ENCODE assay signal across 8 cellular contexts in the genomic region with DNA sequence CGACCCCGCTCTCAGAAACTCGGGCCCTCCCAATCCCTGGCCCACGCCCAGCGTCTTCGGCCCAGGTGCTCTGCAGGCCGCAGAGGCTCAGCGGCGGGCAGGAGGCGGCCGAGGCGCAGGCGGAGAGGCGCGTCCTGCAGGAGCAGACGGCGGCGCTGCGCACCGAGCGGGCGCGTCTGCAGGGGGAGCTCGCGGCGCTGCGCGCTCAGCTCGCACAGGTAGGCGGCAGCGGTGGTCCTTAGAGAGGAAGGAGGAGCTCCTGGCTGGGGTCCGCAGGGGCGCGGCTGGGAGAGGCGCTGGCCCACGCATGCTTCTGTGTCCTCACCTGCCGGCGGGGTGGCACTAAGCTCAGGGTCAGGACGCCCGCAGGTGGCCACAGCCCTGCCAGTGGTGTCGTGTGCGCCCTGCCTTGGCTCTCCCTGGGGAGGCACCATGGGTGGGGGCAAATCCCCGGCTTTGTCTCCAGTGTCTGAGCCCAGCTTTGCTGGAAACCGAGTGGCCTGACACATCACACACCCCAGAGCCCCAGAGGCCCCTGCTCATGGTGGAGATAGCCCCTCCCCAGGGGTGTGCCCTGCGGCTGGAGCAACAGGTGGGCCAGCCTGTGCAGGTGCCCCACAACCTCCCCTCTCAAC. TPM values are rescaled to one million over a fixed set of nuclear protein-coding genes. Genes with fewer than 3 reads are reported as not detected.
DNase-seq lines count a peak whose midpoint lies in the region; ATAC-seq and FAIRE-seq lines count a peak whose summit lies in the region.

No MANE protein-coding gene starts in this region.

- ATAC-seq in HG03521 (IDR thresholded peaks at IDR 0.05; ENCODE audit: unreplicated experiment) (no peak), GM21529 (IDR thresholded peaks at IDR 0.05; ENCODE audit: unreplicated experiment) (no peak)

- H3K9me3 ChIP-seq in small intestine (ENCODE audit: control insufficient read depth, low read depth), result no peaks in the 10 kb centered on the region

- DNase-seq in G401 (ENCODE audit: low spot score) (peak; percentile 38), NCI-H146 (lab: John Stamatoyannopoulos, UW) (peak; percentile 78), cardiac septum (ENCODE audit: low spot score) (peak; percentile 39), small intestine (peak; percentile 18), A172 (ENCODE audit: low spot score) (no peak)
- peak; percentile 70 for DNase-seq in activated T-cell treated with anti-CD3 and anti-CD28 coated beads, Interleukin-2, amount 50 U/mL, for 1 hour

- 1 to 10% (median 6%) methylated on average over 27 to 45 of the region's 45 CpGs for WGBS in small intestine, 3 donors

- H3K27ac ChIP-seq in small intestine (ENCODE audit: low read depth in 1 of 2, low read length in 1 of 2), result no peak overlapping the region

- no peaks in the 10 kb centered on the region for H3K4me1 ChIP-seq in small intestine (ENCODE audit: control insufficient read depth in 2 of 2, insufficient read depth in 1 of 2, low read depth in 1 of 2, low read length in 1 of 2)

- in situ Hi-C loops in G401 (cut with HindIII; ENCODE audit: low sequenced_read_pairs), result no loop called here

- FAIRE-seq in small intestine (lab: Jason Lieb, UNC), result no peak

- H3K4me3 ChIP-seq in small intestine (ENCODE audit: low read depth in 1 of 2, low read length in 2 of 2), result no peak overlapping the region

- H3K36me3 ChIP-seq in small intestine (ENCODE audit: control insufficient read depth in 2 of 2, insufficient read depth in 2 of 2, low read length in 2 of 2), result no peaks in the 10 kb centered on the region

- intact Hi-C loops in cardiac septum (cut with DNase I), result no loop called here

- peaks cover 2% of the 10 kb centered on the region in 2 donors for H3K27me3 ChIP-seq in small intestine (ENCODE audit: control insufficient read depth in 2 of 2, insufficient read depth in 2 of 2, low read length in 2 of 2)

RNA-seq across cellular contexts. Expression of a gene that starts 14.9 kb away (rescaled TPM):
- 0.07 and 2.2 TPM in 2 replicates for total RNA-seq in G401 (2014; rRNA removed; shearing (Covaris generic))
- total RNA-seq in cardiac septum, result 9.7 TPM
- 1 to 10 TPM in 2 of 3 donors, under 1 TPM in 1; 0.45 to 5.7 (median 1.1) TPM for polyA plus RNA-seq in small intestine
- total RNA-seq in A172 (2014; rRNA removed; shearing (Covaris generic)), result 2.5 and 5.2 TPM in 2 replicates
